18 cellular contexts compared by ENCODE assay signal in the genomic region with DNA sequence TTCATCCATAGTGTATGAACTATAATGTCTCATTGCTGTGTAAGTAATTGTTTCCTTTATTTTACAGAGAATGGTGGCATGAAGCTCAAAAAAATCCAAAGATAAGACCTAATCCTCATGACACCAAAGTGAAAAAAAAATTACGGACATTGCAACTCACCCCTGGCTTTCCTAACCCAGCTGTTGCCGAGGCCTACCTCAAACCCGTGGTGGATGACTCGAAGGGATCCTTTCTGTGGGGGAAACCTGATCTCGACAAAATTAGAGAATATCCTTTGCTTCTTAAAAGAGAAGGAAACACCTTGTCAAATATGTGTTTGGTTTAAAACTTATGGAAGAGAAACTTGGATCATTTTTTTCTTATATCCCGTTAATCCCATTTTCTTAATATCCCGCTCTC. TPM values are rescaled to one million over a fixed set of nuclear protein-coding genes. Genes with fewer than 3 reads are reported as not detected.
DNase-seq lines count a peak whose midpoint lies in the region; ATAC-seq, FAIRE-seq and TF ChIP-seq lines count a peak whose summit lies in the region.
"Had no signal": no experiment of that assay in that cellular context is flagged by ENCODE, and none has a peak within 500 bp of the region (broad histone marks: within the 10 kb centered on the region; RNA-seq: fewer than 3 reads in every experiment).

No MANE protein-coding gene starts in this region.

- H3K4me3 Mint-ChIP-seq in CD8-positive, alpha-beta T cell, result no peak overlapping the region
- peak overlapping the region; percentile 9 for H3K4me3 Mint-ChIP-seq in activated T-helper 17 cell treated with anti-CD3 and anti-CD28 coated beads, Interleukin-2, amount 50 U/mL, for 72 hours
- H3K4me3 Mint-ChIP-seq: B cell had no signal

- H3K27me3 ChIP-seq in CD8-positive, alpha-beta T cell (ENCODE audit: insufficient read depth, low read length), result no peaks in the 10 kb centered on the region
- H3K27me3 ChIP-seq in GM23248 (replicated peaks; ENCODE audit: insufficient read depth), result no peaks in the 10 kb centered on the region

- in situ Hi-C loops in GM23248 (cut with MboI), result no loop called here

- H3K4me2 ChIP-seq in GM23248 (ENCODE audit: unreplicated experiment), result no peak overlapping the region
- H3K4me2 ChIP-seq: KMS-11 had no signal

- H3K27ac Mint-ChIP-seq in CD8-positive, alpha-beta T cell, result peak overlapping the region; percentile 66
- H3K27ac Mint-ChIP-seq in activated T-helper 17 cell treated with anti-CD3 and anti-CD28 coated beads, Interleukin-2, amount 50 U/mL, for 72 hours, result peak overlapping the region; percentile 72
- H3K27ac Mint-ChIP-seq: B cell had no signal

- H3K36me3 Mint-ChIP-seq in CD8-positive, alpha-beta T cell, result peaks cover 81% of the 10 kb centered on the region
- peaks cover 96% of the 10 kb centered on the region for H3K36me3 Mint-ChIP-seq in activated T-helper 17 cell treated with anti-CD3 and anti-CD28 coated beads, Interleukin-2, amount 50 U/mL, for 72 hours (ENCODE audit: low read depth)

- H3K36me3 ChIP-seq in CD8-positive, alpha-beta T cell (ENCODE audit: insufficient read depth, low read length), result peaks cover 36% of the 10 kb centered on the region
- peaks cover 51% of the 10 kb centered on the region for H3K36me3 ChIP-seq in GM23248 (ENCODE audit: low read depth)

- FAIRE-seq in GM18507 (lab: Jason Lieb, UNC), result peak; percentile 41
- FAIRE-seq: RCC 7860 had no signal

- no peak for TF ChIP-seq CTCF in CD8-positive, alpha-beta T cell (IDR thresholded peaks at IDR 0.05)

- no peak overlapping the region for H3K4me3 ChIP-seq in CD8-positive, alpha-beta T cell (ENCODE audit: low read depth, low read length)
- H3K4me3 ChIP-seq in GM23248, result no peak overlapping the region

- H3K9me3 Mint-ChIP-seq in CD8-positive, alpha-beta T cell, result no peaks in the 10 kb centered on the region
- no peaks in the 10 kb centered on the region for H3K9me3 Mint-ChIP-seq in activated T-helper 17 cell treated with anti-CD3 and anti-CD28 coated beads, Interleukin-2, amount 50 U/mL, for 72 hours
- H3K9me3 Mint-ChIP-seq: CD4-positive, alpha-beta memory T cell had no signal

- H3K27me3 Mint-ChIP-seq in CD8-positive, alpha-beta T cell (ENCODE audit: low read depth), result no peaks in the 10 kb centered on the region
- no peaks in the 10 kb centered on the region for H3K27me3 Mint-ChIP-seq in activated T-helper 17 cell treated with anti-CD3 and anti-CD28 coated beads, Interleukin-2, amount 50 U/mL, for 72 hours
- H3K27me3 Mint-ChIP-seq: B cell; CD4-positive, alpha-beta memory T cell had no signal

- peaks cover 34% of the 10 kb centered on the region for H3K79me2 ChIP-seq in GM23248 (ENCODE audit: insufficient read depth)

- no peak overlapping the region for H2AFZ ChIP-seq in GM23248

- H3K9ac ChIP-seq in GM23248, result no peak overlapping the region
- H3K9ac ChIP-seq: KMS-11 had no signal

- no peak for DNase-seq in CD8-positive, alpha-beta T cell
- DNase-seq in GM18507 (ENCODE audit: extremely low spot score, insufficient read length, low read depth) (no peak), iris pigment epithelial cell (ENCODE audit: low read depth) (peak; percentile 26), GM23248 (no peak), NCI-H1436 (lab: John Stamatoyannopoulos, UW) (no peak)
- no peak for DNase-seq in stimulated activated CD4-positive, alpha-beta T cell treated with anti-CD3 and anti-CD28 coated beads, Interleukin-4, amount 100 ng/mL, for 1 hour
- DNase-seq: CD4-positive, alpha-beta memory T cell; H7; MM.1S; NCI-H1417; NCI-H2029 treated with DMSO at 0.1 percent for 48 hours; NCI-H524; SIG-M5 had no signal

- H3K9me3 ChIP-seq in CD8-positive, alpha-beta T cell (ENCODE audit: low read length), result no peaks in the 10 kb centered on the region
- H3K9me3 ChIP-seq in GM23248 (ENCODE audit: low read depth), result no peaks in the 10 kb centered on the region

- H3F3A ChIP-seq in GM23248 (ENCODE audit: insufficient read depth), result peaks cover 34% of the 10 kb centered on the region

- ATAC-seq in CD8-positive, alpha-beta T cell, result no peak
- no peak for ATAC-seq in activated T-helper 17 cell treated with anti-CD3 and anti-CD28 coated beads, Interleukin-2, amount 50 U/mL, for 72 hours (replicated peaks)
- no peak for ATAC-seq in HG02852 (IDR thresholded peaks at IDR 0.05; ENCODE audit: unreplicated experiment)

- intact Hi-C loops in CD8-positive, alpha-beta T cell (cut with DNase I, micrococcal nuclease), result no loop called here

- H3K27ac ChIP-seq in CD8-positive, alpha-beta T cell (ENCODE audit: low read depth, low read length), result no peak overlapping the region
- no peak overlapping the region for H3K27ac ChIP-seq in GM23248
- H3K27ac ChIP-seq: KMS-11 had no signal

- POLR2A ChIA-PET in CD8-positive, alpha-beta T cell (lab: Charles Lee), result no interaction called here

- no peaks in the 10 kb centered on the region for H3K9me2 ChIP-seq in GM23248 (ENCODE audit: insufficient read depth)

- H3K4me1 ChIP-seq in CD8-positive, alpha-beta T cell (ENCODE audit: insufficient read depth, low read length), result peaks cover 15% of the 10 kb centered on the region
- H3K4me1 ChIP-seq in GM23248 (ENCODE audit: insufficient read depth), result peaks cover 33% of the 10 kb centered on the region

- CTCF ChIA-PET in CD8-positive, alpha-beta T cell (lab: Charles Lee), result no interaction called here

- WGBS in GM23248 (ENCODE audit: low coverage in 1 of 2, low lambda C conversion rate in 2 of 2, missing lambda C conversion rate in 2 of 2), 2 experiments, result 94 to 100% methylated on average over 7 of the region's 7 CpGs

- no peaks in the 10 kb centered on the region for H4K20me1 ChIP-seq in GM23248 (ENCODE audit: insufficient read depth)

- H3K4me1 Mint-ChIP-seq in CD8-positive, alpha-beta T cell (ENCODE audit: low read depth), result peaks cover 23% of the 10 kb centered on the region
- peaks cover 15% of the 10 kb centered on the region for H3K4me1 Mint-ChIP-seq in activated T-helper 17 cell treated with anti-CD3 and anti-CD28 coated beads, Interleukin-2, amount 50 U/mL, for 72 hours

RNA-seq across cellular contexts. Expression of a gene that starts 26.3 kb away (rescaled TPM):
- total RNA-seq in CD8-positive, alpha-beta T cell, result 100 to 1,000 TPM; 109 to 121 TPM
- 10 to 100 TPM; 65.9 to 95.5 TPM for total RNA-seq in activated T-helper 17 cell treated with anti-CD3 and anti-CD28 coated beads, Interleukin-2, amount 50 U/mL, for 72 hours
- 78.5 and 103 TPM in 2 replicates for total RNA-seq in GM23248 (2014; rRNA removed; shearing (Covaris generic))
- 44.6 and 49.2 TPM in 2 replicates for polyA plus RNA-seq in GM23248 (2016; fragmentation: Nextera tagmentation; extraction: Ambion mirVana)
